Comparison of ENCODE assay signal across 1 cellular context in genomic region chr9:136346157-136346481, GRCh38.
TF ChIP-seq lines count a peak whose summit lies in the region.

No MANE protein-coding gene starts in this region.

TF ChIP-seq in HepG2, 621 proteins besides CTCF, POLR2A, EP300 and RAD21 (continued from another document):
- TF ChIP-seq, protein P1, sequence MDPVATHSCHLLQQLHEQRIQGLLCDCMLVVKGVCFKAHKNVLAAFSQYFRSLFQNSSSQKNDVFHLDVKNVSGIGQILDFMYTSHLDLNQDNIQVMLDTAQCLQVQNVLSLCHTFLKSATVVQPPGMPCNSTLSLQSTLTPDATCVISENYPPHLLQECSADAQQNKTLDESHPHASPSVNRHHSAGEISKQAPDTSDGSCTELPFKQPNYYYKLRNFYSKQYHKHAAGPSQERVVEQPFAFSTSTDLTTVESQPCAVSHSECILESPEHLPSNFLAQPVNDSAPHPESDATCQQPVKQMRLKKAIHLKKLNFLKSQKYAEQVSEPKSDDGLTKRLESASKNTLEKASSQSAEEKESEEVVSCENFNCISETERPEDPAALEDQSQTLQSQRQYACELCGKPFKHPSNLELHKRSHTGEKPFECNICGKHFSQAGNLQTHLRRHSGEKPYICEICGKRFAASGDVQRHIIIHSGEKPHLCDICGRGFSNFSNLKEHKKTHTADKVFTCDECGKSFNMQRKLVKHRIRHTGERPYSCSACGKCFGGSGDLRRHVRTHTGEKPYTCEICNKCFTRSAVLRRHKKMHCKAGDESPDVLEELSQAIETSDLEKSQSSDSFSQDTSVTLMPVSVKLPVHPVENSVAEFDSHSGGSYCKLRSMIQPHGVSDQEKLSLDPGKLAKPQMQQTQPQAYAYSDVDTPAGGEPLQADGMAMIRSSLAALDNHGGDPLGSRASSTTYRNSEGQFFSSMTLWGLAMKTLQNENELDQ (CRISPR knock-in tag; IDR thresholded peaks at IDR 0.05; ENCODE audit: borderline replicate concordance), result no peak
- TF ChIP-seq, protein P2, sequence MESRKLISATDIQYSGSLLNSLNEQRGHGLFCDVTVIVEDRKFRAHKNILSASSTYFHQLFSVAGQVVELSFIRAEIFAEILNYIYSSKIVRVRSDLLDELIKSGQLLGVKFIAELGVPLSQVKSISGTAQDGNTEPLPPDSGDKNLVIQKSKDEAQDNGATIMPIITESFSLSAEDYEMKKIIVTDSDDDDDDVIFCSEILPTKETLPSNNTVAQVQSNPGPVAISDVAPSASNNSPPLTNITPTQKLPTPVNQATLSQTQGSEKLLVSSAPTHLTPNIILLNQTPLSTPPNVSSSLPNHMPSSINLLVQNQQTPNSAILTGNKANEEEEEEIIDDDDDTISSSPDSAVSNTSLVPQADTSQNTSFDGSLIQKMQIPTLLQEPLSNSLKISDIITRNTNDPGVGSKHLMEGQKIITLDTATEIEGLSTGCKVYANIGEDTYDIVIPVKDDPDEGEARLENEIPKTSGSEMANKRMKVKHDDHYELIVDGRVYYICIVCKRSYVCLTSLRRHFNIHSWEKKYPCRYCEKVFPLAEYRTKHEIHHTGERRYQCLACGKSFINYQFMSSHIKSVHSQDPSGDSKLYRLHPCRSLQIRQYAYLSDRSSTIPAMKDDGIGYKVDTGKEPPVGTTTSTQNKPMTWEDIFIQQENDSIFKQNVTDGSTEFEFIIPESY (CRISPR knock-in tag; IDR thresholded peaks at IDR 0.05), result 0 out of 2 replicates have a peak, but pooled peaks have one; percentile 1
